In genomic region chr7:1968397-1969111, GRCh38 we compare ENCODE assay signal across 21 cellular contexts.
DNase-seq lines count a peak whose midpoint lies in the region; ATAC-seq, FAIRE-seq and TF ChIP-seq lines count a peak whose summit lies in the region.
"Had no signal": no experiment of that assay in that cellular context is flagged by ENCODE, and none has a peak within 500 bp of the region (broad histone marks: within the 10 kb centered on the region; RNA-seq: fewer than 3 reads in every experiment).

No MANE protein-coding gene starts in this region.

- H3K27me3 ChIP-seq in right atrium auricular region = no peaks in the 10 kb centered on the region
- H3K27me3 ChIP-seq in K562 (ENCODE audit: control insufficient read depth in 2 of 2, insufficient read depth in 2 of 2, low read length in 2 of 2) = no peaks in the 10 kb centered on the region
- H3K27me3 ChIP-seq in lower lobe of right lung (ENCODE audit: low read depth) = no peaks in the 10 kb centered on the region

- no TSS peak for BruUV-seq in K562 (replicated peaks; lab: Mats Ljungman, UMichigan)

- ATAC-seq in left cardiac atrium (peak; percentile 32 to 67), K562 (no peak), lower lobe of right lung (no peak), GM19351 (IDR thresholded peaks at IDR 0.05; ENCODE audit: unreplicated experiment) (no peak), HG03025 (IDR thresholded peaks at IDR 0.05; ENCODE audit: low FRiP score, unreplicated experiment) (no peak)
- ATAC-seq: A549 had no signal

- intact Hi-C loops in left cardiac atrium (cut with DNase I) = no loop called here
- intact Hi-C loops in K562 (cut with micrococcal nuclease) = no loop called here
- intact Hi-C loops in lower lobe of right lung (cut with DNase I) = no loop called here

- POLR2A ChIA-PET in K562 (lab: Yijun Ruan, JAX) = interaction anchor here (0.7 kb wide), 1 partner anchor 245 kb away, joined by 3 read pairs; no protein-coding TSS in a partner anchor

- H3K9ac ChIP-seq in K562 (ENCODE audit: insufficient read depth in 1 of 2, low read depth in 2 of 2, low read length in 2 of 2) = peak overlapping the region in 1 of 2 experiments; percentile 23; a peak in 2 of 4 replicates
- H3K9ac ChIP-seq: SK-N-SH had no signal

- H2AFZ ChIP-seq in K562 (ENCODE audit: low read depth, low read length) = no peak overlapping the region

- TF ChIP-seq RAD21 in K562 (CRISPR knock-in tag; conservative IDR thresholded peaks at IDR 0.05 in 1 of 2, IDR thresholded peaks at IDR 0.05 in 1 of 2) = no peak

- DNase-seq in left cardiac atrium (no peak), right atrium auricular region (ENCODE audit: low spot score) (no peak), K562 (ENCODE audit: extremely low read depth in 1 of 4, low spot score in 3 of 4) (no peak), lower lobe of right lung (peak; percentile 38), D341Med (ENCODE audit: low spot score) (no peak)
- DNase-seq: DMS79 treated with DMSO at 0.1 percent for 48 hours; HCEC 1CT; NCI-H1092 treated with DMSO at 0.1 percent for 48 hours; NCI-H146; NCI-H2029 treated with DMSO at 0.1 percent for 48 hours; NCI-H2171 treated with DMSO at 0.1 percent for 48 hours; NCI-H446 treated with DMSO at 0.1 percent for 48 hours; NCI-H69; NK-92 treated with Interleukin-12 subunit alpha and Interleukin-12 subunit beta, amount 100 ng/mL, for 24 hours; SHP77; SK-N-SH had no signal

- H3K27ac ChIP-seq in right atrium auricular region (no peak overlapping the region), K562 (ENCODE audit: extremely low read depth, low read depth, low read length) (no peak overlapping the region), lower lobe of right lung (no peak overlapping the region)
- H3K27ac ChIP-seq: A549, C4-2B had no signal

- no peaks in the 10 kb centered on the region for H3K79me2 ChIP-seq in K562 (ENCODE audit: control insufficient read depth, insufficient read depth, low read length)

- no peak for TF ChIP-seq EP300 in K562 (IDR thresholded peaks at IDR 0.05; ENCODE audit: low read length)

- H3K36me3 ChIP-seq in right atrium auricular region (no peaks in the 10 kb centered on the region), K562 (ENCODE audit: control insufficient read depth, insufficient read depth, low read length) (peaks cover 14% of the 10 kb centered on the region; the same call in 2 of the 3 replicates), lower lobe of right lung (peaks cover 4% of the 10 kb centered on the region)

- no peaks in the 10 kb centered on the region for H3K9me1 ChIP-seq in K562 (ENCODE audit: control insufficient read depth, insufficient read depth, low read length)

- no peak overlapping the region for H3K4me3 ChIP-seq in right atrium auricular region
- no peak overlapping the region for H3K4me3 ChIP-seq in K562
- H3K4me3 ChIP-seq in lower lobe of right lung = no peak overlapping the region
- H3K4me3 ChIP-seq: A549 had no signal

- in situ Hi-C loops in K562 (cut with MboI) = no loop called here

- H3K4me2 ChIP-seq in K562 (ENCODE audit: insufficient read depth, low read length) = no peak overlapping the region
- H3K4me2 ChIP-seq: A549, SK-N-SH had no signal

- H3K4me1 ChIP-seq in right atrium auricular region = no peaks in the 10 kb centered on the region
- H3K4me1 ChIP-seq in K562 (replicated peaks in 1 of 2; ENCODE audit: control insufficient read depth in 2 of 2, insufficient read depth in 2 of 2, low read length in 2 of 2) = peaks cover 0 to 21% of the 10 kb centered on the region in 2 experiments; a peak in 2 of 5 replicates
- no peaks in the 10 kb centered on the region for H3K4me1 ChIP-seq in lower lobe of right lung
- H3K4me1 ChIP-seq: A549 had no signal

- no peak for TF ChIP-seq CTCF in right atrium auricular region (IDR thresholded peaks at IDR 0.05)
- TF ChIP-seq CTCF in K562 (IDR thresholded peaks at IDR 0.05 in 2 of 3, conservative IDR thresholded peaks at IDR 0.05 in 1 of 3; ENCODE audit: insufficient read depth in 2 of 3, low read depth in 1 of 3, low read length in 3 of 3) = no peak
- no peak for TF ChIP-seq CTCF in lower lobe of right lung (IDR thresholded peaks at IDR 0.05)

- 93% methylated on average over 35 of the region's 36 CpGs for WGBS in K562 (ENCODE audit: insufficient coverage, low coverage, missing lambda C conversion rate)

- H4K20me1 ChIP-seq in K562 (replicated peaks; ENCODE audit: control insufficient read depth, insufficient read depth, low read length) = no peaks in the 10 kb centered on the region

- H3K9me3 ChIP-seq in right atrium auricular region (no peaks in the 10 kb centered on the region), K562 (replicated peaks; ENCODE audit: control insufficient read depth, insufficient read depth, low read depth, low read length) (no peaks in the 10 kb centered on the region), lower lobe of right lung (no peaks in the 10 kb centered on the region)
- H3K9me3 ChIP-seq: A549, SK-N-SH had no signal

- no peak for FAIRE-seq in K562 (lab: Jason Lieb, UNC)
- FAIRE-seq: A549, RCC 7860 had no signal

- CTCF ChIA-PET in K562 (lab: Yijun Ruan, JAX; ENCODE audit: low intra/inter-chr PET ratio) = no interaction called here

- TF ChIP-seq POLR2A in K562 (conservative IDR thresholded peaks at IDR 0.05) = no peak

TF ChIP-seq in K562, 482 proteins besides CTCF, POLR2A, EP300 and RAD21:
- TF ChIP-seq KHSRP (IDR thresholded peaks at IDR 0.05) = no peak
- peak; percentile 8; the same call in 1 of the 2 replicates for TF ChIP-seq ZBTB33 (CRISPR knock-in tag; IDR thresholded peaks at IDR 0.05)
- TF ChIP-seq POU5F1 (IDR thresholded peaks at IDR 0.05; ENCODE audit: borderline replicate concordance, low read depth, low read length, partially characterized antibody) = no peak

Comparison
In these comparisons a context has a peak if more than half of its experiments do, and no peak if none do; other contexts are left out.
1. ATAC-seq: peak in left cardiac atrium (2 of 2); none in K562 (single experiment), lower lobe of right lung (0 of 2), GM19351 (single experiment) and HG03025 (single experiment).